ENCODE assay signal across 1 cellular context in the genomic region with DNA sequence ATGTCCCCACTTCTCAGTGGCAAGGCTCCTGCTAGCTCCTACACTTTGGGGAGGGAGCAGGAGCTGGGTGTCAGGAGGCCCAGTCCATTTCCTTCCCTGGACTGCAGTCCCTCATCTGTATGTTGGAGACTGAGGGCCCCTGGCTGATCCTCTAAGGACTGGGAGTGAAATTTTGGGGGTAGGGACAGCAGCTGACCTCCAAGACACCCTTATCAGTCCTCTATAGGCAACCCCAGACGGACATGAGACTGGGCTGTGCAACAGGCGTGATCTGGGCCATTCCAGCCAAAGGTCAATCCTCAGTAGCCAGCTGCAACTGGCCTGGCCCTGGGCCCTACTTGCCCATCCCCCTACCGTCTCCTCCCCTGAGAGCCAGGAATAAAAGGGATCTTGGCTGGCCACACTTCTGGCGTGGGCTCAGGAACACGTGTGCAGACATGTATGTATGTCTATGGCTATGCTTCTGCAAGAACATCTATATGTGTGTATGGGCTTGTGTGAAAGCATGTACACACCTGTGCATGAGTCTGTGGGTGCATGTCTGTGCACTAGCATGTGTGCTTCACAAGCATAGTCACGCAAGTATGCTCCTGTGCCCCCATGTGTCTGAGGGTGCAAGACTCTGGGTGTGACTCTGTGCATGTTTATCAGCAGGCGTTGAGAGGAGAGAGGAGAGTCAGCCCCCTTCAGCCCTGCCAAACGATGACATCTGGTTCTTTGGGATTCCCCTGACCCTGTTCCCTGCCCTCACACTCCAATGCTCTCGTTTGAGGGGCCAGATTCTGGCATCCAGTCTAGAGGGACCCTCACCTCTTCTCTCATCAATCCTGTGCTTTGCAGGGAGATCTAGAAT.
TF ChIP-seq lines count a peak whose summit lies in the region.

No MANE protein-coding gene starts in this region.

TF ChIP-seq in HepG2, 621 proteins besides CTCF, POLR2A, EP300 and RAD21 (continued from another document and continues in another):
- TF ChIP-seq, protein P1, sequence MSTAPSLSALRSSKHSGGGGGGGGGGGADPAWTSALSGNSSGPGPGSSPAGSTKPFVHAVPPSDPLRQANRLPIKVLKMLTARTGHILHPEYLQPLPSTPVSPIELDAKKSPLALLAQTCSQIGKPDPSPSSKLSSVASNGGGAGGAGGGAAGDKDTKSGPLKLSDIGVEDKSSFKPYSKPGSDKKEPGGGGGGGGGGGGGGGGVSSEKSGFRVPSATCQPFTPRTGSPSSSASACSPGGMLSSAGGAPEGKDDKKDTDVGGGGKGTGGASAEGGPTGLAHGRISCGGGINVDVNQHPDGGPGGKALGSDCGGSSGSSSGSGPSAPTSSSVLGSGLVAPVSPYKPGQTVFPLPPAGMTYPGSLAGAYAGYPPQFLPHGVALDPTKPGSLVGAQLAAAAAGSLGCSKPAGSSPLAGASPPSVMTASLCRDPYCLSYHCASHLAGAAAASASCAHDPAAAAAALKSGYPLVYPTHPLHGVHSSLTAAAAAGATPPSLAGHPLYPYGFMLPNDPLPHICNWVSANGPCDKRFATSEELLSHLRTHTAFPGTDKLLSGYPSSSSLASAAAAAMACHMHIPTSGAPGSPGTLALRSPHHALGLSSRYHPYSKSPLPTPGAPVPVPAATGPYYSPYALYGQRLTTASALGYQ (CRISPR knock-in tag; IDR thresholded peaks at IDR 0.05) = no peak
- TF ChIP-seq, protein P2, sequence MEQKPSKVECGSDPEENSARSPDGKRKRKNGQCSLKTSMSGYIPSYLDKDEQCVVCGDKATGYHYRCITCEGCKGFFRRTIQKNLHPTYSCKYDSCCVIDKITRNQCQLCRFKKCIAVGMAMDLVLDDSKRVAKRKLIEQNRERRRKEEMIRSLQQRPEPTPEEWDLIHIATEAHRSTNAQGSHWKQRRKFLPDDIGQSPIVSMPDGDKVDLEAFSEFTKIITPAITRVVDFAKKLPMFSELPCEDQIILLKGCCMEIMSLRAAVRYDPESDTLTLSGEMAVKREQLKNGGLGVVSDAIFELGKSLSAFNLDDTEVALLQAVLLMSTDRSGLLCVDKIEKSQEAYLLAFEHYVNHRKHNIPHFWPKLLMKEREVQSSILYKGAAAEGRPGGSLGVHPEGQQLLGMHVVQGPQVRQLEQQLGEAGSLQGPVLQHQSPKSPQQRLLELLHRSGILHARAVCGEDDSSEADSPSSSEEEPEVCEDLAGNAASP (CRISPR knock-in tag; IDR thresholded peaks at IDR 0.05; ENCODE audit: borderline replicate concordance) = 0 out of 2 replicates have a peak, but pooled peaks have one; percentile 27
- no peak for TF ChIP-seq SNAI1 (CRISPR knock-in tag; IDR thresholded peaks at IDR 0.05; ENCODE audit: borderline replicate concordance)
- TF ChIP-seq, protein P3, sequence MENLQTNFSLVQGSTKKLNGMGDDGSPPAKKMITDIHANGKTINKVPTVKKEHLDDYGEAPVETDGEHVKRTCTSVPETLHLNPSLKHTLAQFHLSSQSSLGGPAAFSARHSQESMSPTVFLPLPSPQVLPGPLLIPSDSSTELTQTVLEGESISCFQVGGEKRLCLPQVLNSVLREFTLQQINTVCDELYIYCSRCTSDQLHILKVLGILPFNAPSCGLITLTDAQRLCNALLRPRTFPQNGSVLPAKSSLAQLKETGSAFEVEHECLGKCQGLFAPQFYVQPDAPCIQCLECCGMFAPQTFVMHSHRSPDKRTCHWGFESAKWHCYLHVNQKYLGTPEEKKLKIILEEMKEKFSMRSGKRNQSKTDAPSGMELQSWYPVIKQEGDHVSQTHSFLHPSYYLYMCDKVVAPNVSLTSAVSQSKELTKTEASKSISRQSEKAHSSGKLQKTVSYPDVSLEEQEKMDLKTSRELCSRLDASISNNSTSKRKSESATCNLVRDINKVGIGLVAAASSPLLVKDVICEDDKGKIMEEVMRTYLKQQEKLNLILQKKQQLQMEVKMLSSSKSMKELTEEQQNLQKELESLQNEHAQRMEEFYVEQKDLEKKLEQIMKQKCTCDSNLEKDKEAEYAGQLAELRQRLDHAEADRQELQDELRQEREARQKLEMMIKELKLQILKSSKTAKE (CRISPR knock-in tag; IDR thresholded peaks at IDR 0.05; ENCODE audit: borderline replicate concordance) = peak; percentile 88
- no peak for TF ChIP-seq CC2D1A (CRISPR knock-in tag; IDR thresholded peaks at IDR 0.05)
- 0 out of 2 replicates have a peak, but pooled peaks have one; percentile 34 for TF ChIP-seq IRF2 (CRISPR knock-in tag; IDR thresholded peaks at IDR 0.05)
- TF ChIP-seq RORA (CRISPR knock-in tag; IDR thresholded peaks at IDR 0.05) = no peak
- peak; percentile 72; the same call in 1 of the 2 replicates for TF ChIP-seq MTA1 (CRISPR knock-in tag; IDR thresholded peaks at IDR 0.05; ENCODE audit: borderline replicate concordance)
- TF ChIP-seq MED1 (CRISPR knock-in tag; IDR thresholded peaks at IDR 0.05) = peak; percentile 67
- 0 out of 2 replicates have a peak, but pooled peaks have one; percentile 33 for TF ChIP-seq ZNF296 (CRISPR knock-in tag; conservative IDR thresholded peaks at IDR 0.05)
- TF ChIP-seq ZKSCAN1 (IDR thresholded peaks at IDR 0.05; ENCODE audit: low read length) = no peak
- TF ChIP-seq, protein P4, sequence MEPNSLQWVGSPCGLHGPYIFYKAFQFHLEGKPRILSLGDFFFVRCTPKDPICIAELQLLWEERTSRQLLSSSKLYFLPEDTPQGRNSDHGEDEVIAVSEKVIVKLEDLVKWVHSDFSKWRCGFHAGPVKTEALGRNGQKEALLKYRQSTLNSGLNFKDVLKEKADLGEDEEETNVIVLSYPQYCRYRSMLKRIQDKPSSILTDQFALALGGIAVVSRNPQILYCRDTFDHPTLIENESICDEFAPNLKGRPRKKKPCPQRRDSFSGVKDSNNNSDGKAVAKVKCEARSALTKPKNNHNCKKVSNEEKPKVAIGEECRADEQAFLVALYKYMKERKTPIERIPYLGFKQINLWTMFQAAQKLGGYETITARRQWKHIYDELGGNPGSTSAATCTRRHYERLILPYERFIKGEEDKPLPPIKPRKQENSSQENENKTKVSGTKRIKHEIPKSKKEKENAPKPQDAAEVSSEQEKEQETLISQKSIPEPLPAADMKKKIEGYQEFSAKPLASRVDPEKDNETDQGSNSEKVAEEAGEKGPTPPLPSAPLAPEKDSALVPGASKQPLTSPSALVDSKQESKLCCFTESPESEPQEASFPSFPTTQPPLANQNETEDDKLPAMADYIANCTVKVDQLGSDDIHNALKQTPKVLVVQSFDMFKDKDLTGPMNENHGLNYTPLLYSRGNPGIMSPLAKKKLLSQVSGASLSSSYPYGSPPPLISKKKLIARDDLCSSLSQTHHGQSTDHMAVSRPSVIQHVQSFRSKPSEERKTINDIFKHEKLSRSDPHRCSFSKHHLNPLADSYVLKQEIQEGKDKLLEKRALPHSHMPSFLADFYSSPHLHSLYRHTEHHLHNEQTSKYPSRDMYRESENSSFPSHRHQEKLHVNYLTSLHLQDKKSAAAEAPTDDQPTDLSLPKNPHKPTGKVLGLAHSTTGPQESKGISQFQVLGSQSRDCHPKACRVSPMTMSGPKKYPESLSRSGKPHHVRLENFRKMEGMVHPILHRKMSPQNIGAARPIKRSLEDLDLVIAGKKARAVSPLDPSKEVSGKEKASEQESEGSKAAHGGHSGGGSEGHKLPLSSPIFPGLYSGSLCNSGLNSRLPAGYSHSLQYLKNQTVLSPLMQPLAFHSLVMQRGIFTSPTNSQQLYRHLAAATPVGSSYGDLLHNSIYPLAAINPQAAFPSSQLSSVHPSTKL (CRISPR knock-in tag; IDR thresholded peaks at IDR 0.05) = peak; percentile 80
- TF ChIP-seq CHD2 (IDR thresholded peaks at IDR 0.05; ENCODE audit: low read depth, low read length) = peak; percentile 36; the same call in 1 of the 2 replicates
- no peak for TF ChIP-seq RFXAP (CRISPR knock-in tag; IDR thresholded peaks at IDR 0.05; ENCODE audit: borderline replicate concordance)
- no peak for TF ChIP-seq XBP1 (CRISPR knock-in tag; IDR thresholded peaks at IDR 0.05)
- TF ChIP-seq, protein P5, sequence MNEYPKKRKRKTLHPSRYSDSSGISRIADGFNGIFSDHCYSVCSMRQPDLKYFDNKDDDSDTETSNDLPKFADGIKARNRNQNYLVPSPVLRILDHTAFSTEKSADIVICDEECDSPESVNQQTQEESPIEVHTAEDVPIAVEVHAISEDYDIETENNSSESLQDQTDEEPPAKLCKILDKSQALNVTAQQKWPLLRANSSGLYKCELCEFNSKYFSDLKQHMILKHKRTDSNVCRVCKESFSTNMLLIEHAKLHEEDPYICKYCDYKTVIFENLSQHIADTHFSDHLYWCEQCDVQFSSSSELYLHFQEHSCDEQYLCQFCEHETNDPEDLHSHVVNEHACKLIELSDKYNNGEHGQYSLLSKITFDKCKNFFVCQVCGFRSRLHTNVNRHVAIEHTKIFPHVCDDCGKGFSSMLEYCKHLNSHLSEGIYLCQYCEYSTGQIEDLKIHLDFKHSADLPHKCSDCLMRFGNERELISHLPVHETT (CRISPR knock-in tag; conservative IDR thresholded peaks at IDR 0.05) = no peak
- TF ChIP-seq, protein P6, sequence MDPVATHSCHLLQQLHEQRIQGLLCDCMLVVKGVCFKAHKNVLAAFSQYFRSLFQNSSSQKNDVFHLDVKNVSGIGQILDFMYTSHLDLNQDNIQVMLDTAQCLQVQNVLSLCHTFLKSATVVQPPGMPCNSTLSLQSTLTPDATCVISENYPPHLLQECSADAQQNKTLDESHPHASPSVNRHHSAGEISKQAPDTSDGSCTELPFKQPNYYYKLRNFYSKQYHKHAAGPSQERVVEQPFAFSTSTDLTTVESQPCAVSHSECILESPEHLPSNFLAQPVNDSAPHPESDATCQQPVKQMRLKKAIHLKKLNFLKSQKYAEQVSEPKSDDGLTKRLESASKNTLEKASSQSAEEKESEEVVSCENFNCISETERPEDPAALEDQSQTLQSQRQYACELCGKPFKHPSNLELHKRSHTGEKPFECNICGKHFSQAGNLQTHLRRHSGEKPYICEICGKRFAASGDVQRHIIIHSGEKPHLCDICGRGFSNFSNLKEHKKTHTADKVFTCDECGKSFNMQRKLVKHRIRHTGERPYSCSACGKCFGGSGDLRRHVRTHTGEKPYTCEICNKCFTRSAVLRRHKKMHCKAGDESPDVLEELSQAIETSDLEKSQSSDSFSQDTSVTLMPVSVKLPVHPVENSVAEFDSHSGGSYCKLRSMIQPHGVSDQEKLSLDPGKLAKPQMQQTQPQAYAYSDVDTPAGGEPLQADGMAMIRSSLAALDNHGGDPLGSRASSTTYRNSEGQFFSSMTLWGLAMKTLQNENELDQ (CRISPR knock-in tag; IDR thresholded peaks at IDR 0.05; ENCODE audit: borderline replicate concordance) = no peak
- TF ChIP-seq ZNF780A (CRISPR knock-in tag; IDR thresholded peaks at IDR 0.05) = no peak
- peak; percentile 87; the same call in 1 of the 2 replicates for TF ChIP-seq PITX1 (CRISPR knock-in tag; IDR thresholded peaks at IDR 0.05)
- TF ChIP-seq, protein P7, sequence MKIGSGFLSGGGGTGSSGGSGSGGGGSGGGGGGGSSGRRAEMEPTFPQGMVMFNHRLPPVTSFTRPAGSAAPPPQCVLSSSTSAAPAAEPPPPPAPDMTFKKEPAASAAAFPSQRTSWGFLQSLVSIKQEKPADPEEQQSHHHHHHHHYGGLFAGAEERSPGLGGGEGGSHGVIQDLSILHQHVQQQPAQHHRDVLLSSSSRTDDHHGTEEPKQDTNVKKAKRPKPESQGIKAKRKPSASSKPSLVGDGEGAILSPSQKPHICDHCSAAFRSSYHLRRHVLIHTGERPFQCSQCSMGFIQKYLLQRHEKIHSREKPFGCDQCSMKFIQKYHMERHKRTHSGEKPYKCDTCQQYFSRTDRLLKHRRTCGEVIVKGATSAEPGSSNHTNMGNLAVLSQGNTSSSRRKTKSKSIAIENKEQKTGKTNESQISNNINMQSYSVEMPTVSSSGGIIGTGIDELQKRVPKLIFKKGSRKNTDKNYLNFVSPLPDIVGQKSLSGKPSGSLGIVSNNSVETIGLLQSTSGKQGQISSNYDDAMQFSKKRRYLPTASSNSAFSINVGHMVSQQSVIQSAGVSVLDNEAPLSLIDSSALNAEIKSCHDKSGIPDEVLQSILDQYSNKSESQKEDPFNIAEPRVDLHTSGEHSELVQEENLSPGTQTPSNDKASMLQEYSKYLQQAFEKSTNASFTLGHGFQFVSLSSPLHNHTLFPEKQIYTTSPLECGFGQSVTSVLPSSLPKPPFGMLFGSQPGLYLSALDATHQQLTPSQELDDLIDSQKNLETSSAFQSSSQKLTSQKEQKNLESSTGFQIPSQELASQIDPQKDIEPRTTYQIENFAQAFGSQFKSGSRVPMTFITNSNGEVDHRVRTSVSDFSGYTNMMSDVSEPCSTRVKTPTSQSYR (CRISPR knock-in tag; IDR thresholded peaks at IDR 0.05; ENCODE audit: borderline replicate concordance) = peak; percentile 97
- no peak for TF ChIP-seq SIX4 (CRISPR knock-in tag; IDR thresholded peaks at IDR 0.05)
- TF ChIP-seq ZNF552 (CRISPR knock-in tag; IDR thresholded peaks at IDR 0.05; ENCODE audit: borderline replicate concordance) = no peak
- peak; percentile 64; the same call in 1 of the 2 replicates for TF ChIP-seq FOXC1 (CRISPR knock-in tag; IDR thresholded peaks at IDR 0.05; ENCODE audit: borderline replicate concordance)
- TF ChIP-seq TBX2 (CRISPR knock-in tag; IDR thresholded peaks at IDR 0.05; ENCODE audit: borderline replicate concordance) = peak; percentile 48; the same call in 1 of the 2 replicates
- TF ChIP-seq MBNL3 (CRISPR knock-in tag; conservative IDR thresholded peaks at IDR 0.05) = no peak
- no peak for TF ChIP-seq ZNF17 (CRISPR knock-in tag; IDR thresholded peaks at IDR 0.05)
- TF ChIP-seq, protein P8, sequence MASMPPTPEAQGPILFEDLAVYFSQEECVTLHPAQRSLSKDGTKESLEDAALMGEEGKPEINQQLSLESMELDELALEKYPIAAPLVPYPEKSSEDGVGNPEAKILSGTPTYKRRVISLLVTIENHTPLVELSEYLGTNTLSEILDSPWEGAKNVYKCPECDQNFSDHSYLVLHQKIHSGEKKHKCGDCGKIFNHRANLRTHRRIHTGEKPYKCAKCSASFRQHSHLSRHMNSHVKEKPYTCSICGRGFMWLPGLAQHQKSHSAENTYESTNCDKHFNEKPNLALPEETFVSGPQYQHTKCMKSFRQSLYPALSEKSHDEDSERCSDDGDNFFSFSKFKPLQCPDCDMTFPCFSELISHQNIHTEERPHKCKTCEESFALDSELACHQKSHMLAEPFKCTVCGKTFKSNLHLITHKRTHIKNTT (CRISPR knock-in tag; IDR thresholded peaks at IDR 0.05) = no peak
- no peak for TF ChIP-seq MIER2 (CRISPR knock-in tag; IDR thresholded peaks at IDR 0.05)
- TF ChIP-seq AGO2 (optimal IDR thresholded peaks at IDR 0.05; ENCODE audit: low read depth, low read length) = no peak
- TF ChIP-seq ZNF563 (CRISPR knock-in tag; IDR thresholded peaks at IDR 0.05) = 0 out of 2 replicates have a peak, but pooled peaks have one; percentile 49
- TF ChIP-seq TRIM24 (CRISPR knock-in tag; IDR thresholded peaks at IDR 0.05) = peak; percentile 68; the same call in 1 of the 2 replicates
- TF ChIP-seq, protein P9, sequence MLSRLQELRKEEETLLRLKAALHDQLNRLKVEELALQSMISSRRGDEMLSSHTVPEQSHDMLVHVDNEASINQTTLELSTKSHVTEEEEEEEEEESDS (CRISPR knock-in tag; IDR thresholded peaks at IDR 0.05; ENCODE audit: borderline replicate concordance) = no peak
- TF ChIP-seq SP4 (CRISPR knock-in tag; IDR thresholded peaks at IDR 0.05) = peak; percentile 48; the same call in 1 of the 2 replicates
- no peak for TF ChIP-seq POLR2G (IDR thresholded peaks at IDR 0.05; ENCODE audit: low read depth, low read length)
- no peak for TF ChIP-seq ZFP62 (CRISPR knock-in tag; IDR thresholded peaks at IDR 0.05)
- peak; percentile 52; the same call in 1 of the 2 replicates for TF ChIP-seq ZMYM4 (CRISPR knock-in tag; IDR thresholded peaks at IDR 0.05)
- no peak for TF ChIP-seq KLF16 (CRISPR knock-in tag; IDR thresholded peaks at IDR 0.05)
- TF ChIP-seq ZNF331 (CRISPR knock-in tag; IDR thresholded peaks at IDR 0.05) = peak; percentile 24; the same call in 1 of the 2 replicates
- TF ChIP-seq ZNF180 (CRISPR knock-in tag; IDR thresholded peaks at IDR 0.05; ENCODE audit: borderline replicate concordance, low read depth) = no peak
